Comparison of ENCODE assay signal across 11 cellular contexts in genomic region chr1:67261646-67262045, GRCh38. TPM values are rescaled to one million over a fixed set of nuclear protein-coding genes. Genes with fewer than 3 reads are reported as not detected.
DNase-seq lines count a peak whose midpoint lies in the region; ATAC-seq and TF ChIP-seq lines count a peak whose summit lies in the region.
"Had no signal": no experiment of that assay in that cellular context is flagged by ENCODE, and none has a peak within 500 bp of the region (broad histone marks: within the 10 kb centered on the region; RNA-seq: fewer than 3 reads in every experiment).

No MANE protein-coding gene starts in this region.

- no peaks in the 10 kb centered on the region for H3K4me1 ChIP-seq in upper lobe of right lung
- H3K4me1 ChIP-seq: heart left ventricle had no signal

- H3K9me3 ChIP-seq in upper lobe of right lung: no peaks in the 10 kb centered on the region
- H3K9me3 ChIP-seq: heart left ventricle had no signal

- H3K4me3 ChIP-seq in foreskin fibroblast (ENCODE audit: low read depth in 1 of 2, low read length in 2 of 2): no peak overlapping the region
- no peak overlapping the region for H3K4me3 ChIP-seq in upper lobe of right lung
- H3K4me3 ChIP-seq: GM23248, heart left ventricle had no signal

- no peak for ATAC-seq in upper lobe of right lung
- ATAC-seq in HG02840 (IDR thresholded peaks at IDR 0.05; ENCODE audit: low FRiP score, unreplicated experiment): no peak
- ATAC-seq: heart left ventricle had no signal

- intact Hi-C loops in upper lobe of right lung (cut with DNase I): no loop called here

- H3K36me3 ChIP-seq in upper lobe of right lung: no peaks in the 10 kb centered on the region
- H3K36me3 ChIP-seq: heart left ventricle had no signal

- TF ChIP-seq CTCF in foreskin fibroblast (IDR thresholded peaks at IDR 0.05; ENCODE audit: low read depth, low read length) (peak; percentile 17), upper lobe of right lung (IDR thresholded peaks at IDR 0.05) (peak; percentile 15)

- H3K27me3 ChIP-seq in upper lobe of right lung: no peaks in the 10 kb centered on the region

- no peak overlapping the region for H3K27ac ChIP-seq in upper lobe of right lung
- H3K27ac ChIP-seq: GM23248, heart left ventricle had no signal

- peak; percentile 7 for DNase-seq in stimulated activated CD8-positive, alpha-beta memory T cell treated with anti-CD3 and anti-CD28 coated beads, Interleukin-12 subunit alpha, Interleukin-12 subunit beta, amount 100 ng/mL, for 1 hour (ENCODE audit: low read depth)
- no peak for DNase-seq in stimulated activated CD8-positive, alpha-beta memory T cell treated with anti-CD3 and anti-CD28 coated beads, Interleukin-4, amount 100 ng/mL, for 48 hours
- DNase-seq in activated CD4-positive, alpha-beta T cell treated with anti-CD3 and anti-CD28 coated beads for 48 hours: peak; percentile 49
- DNase-seq in foreskin fibroblast: no peak
- no peak for DNase-seq in upper lobe of right lung
- no peak for DNase-seq in globus pallidus (ENCODE audit: low spot score)
- no peak for DNase-seq in SHP77 treated with DMSO at 0.1 percent for 48 hours (lab: John Stamatoyannopoulos, UW)
- DNase-seq: GM23248, heart left ventricle, NCI-H2107 had no signal

RNA-seq across cellular contexts. Expression of gene IL12RB2, which starts 46.0 kb away (rescaled TPM):
- total RNA-seq in upper lobe of right lung: 0.87 TPM
- total RNA-seq: GM23248 had no signal

Comparison
In these comparisons a context has a peak if more than half of its experiments do, and no peak if none do; other contexts are left out.
1. DNase-seq: peak in stimulated activated CD8-positive, alpha-beta memory T cell treated with anti-CD3 and anti-CD28 coated beads, Interleukin-12 subunit alpha, Interleukin-12 subunit beta, amount 100 ng/mL, for 1 hour (single experiment) and activated CD4-positive, alpha-beta T cell treated with anti-CD3 and anti-CD28 coated beads for 48 hours (single experiment); none in stimulated activated CD8-positive, alpha-beta memory T cell treated with anti-CD3 and anti-CD28 coated beads, Interleukin-4, amount 100 ng/mL, for 48 hours (single experiment), foreskin fibroblast (0 of 2), upper lobe of right lung (single experiment), globus pallidus (single experiment) and SHP77 treated with DMSO at 0.1 percent for 48 hours (single experiment).